Comparison of ENCODE assay signal across 1 cellular context in genomic region chr1:45584351-45585109, GRCh38.
TF ChIP-seq lines count a peak whose summit lies in the region.

No MANE protein-coding gene starts in this region.

TF ChIP-seq in K562, 482 proteins besides CTCF, POLR2A, EP300 and RAD21 (continued from another document and continues in another):
- peak; percentile 55 for TF ChIP-seq MAX (CRISPR knock-in tag; IDR thresholded peaks at IDR 0.05)
- TF ChIP-seq ARID1B (IDR thresholded peaks at IDR 0.05), result no peak
- no peak for TF ChIP-seq TSHZ1 (CRISPR knock-in tag; IDR thresholded peaks at IDR 0.05)
- no peak for TF ChIP-seq TRIM28 (IDR thresholded peaks at IDR 0.05)
- TF ChIP-seq ZNF133 (CRISPR knock-in tag; IDR thresholded peaks at IDR 0.05), result no peak
- peak; percentile 84 to 86 for TF ChIP-seq NRF1 (conservative IDR thresholded peaks at IDR 0.05 in 1 of 2, IDR thresholded peaks at IDR 0.05 in 1 of 2)
- TF ChIP-seq ZNF146 (CRISPR knock-in tag; IDR thresholded peaks at IDR 0.05; ENCODE audit: unreplicated experiment), result no peak
- no peak for TF ChIP-seq SMAD2 (IDR thresholded peaks at IDR 0.05; ENCODE audit: low read depth, low read length)
- no peak for TF ChIP-seq RREB1 (CRISPR knock-in tag; IDR thresholded peaks at IDR 0.05)
- TF ChIP-seq ZKSCAN8 (CRISPR knock-in tag; IDR thresholded peaks at IDR 0.05), result no peak
- TF ChIP-seq ZFP91 (CRISPR knock-in tag; IDR thresholded peaks at IDR 0.05), result no peak
- TF ChIP-seq HDAC3 (IDR thresholded peaks at IDR 0.05; ENCODE audit: borderline replicate concordance, partially characterized antibody), result no peak
- no peak for TF ChIP-seq FOXJ3 (CRISPR knock-in tag; IDR thresholded peaks at IDR 0.05)
- TF ChIP-seq CGGBP1 (CRISPR knock-in tag; IDR thresholded peaks at IDR 0.05), result no peak
- no peak for TF ChIP-seq PCBP2 (IDR thresholded peaks at IDR 0.05; ENCODE audit: low read depth, low read length, poor library complexity, severe bottlenecking)
- peak; percentile 27; the same call in 1 of the 2 replicates for TF ChIP-seq EGR1 (conservative IDR thresholded peaks at IDR 0.05)
- TF ChIP-seq NFE2L1 (tag; IDR thresholded peaks at IDR 0.05; ENCODE audit: borderline replicate concordance, low read depth), result no peak
- TF ChIP-seq NR3C1 (CRISPR knock-in tag; IDR thresholded peaks at IDR 0.05), result no peak
- peak; percentile 30; the same call in 1 of the 2 replicates for TF ChIP-seq SMARCA4 (IDR thresholded peaks at IDR 0.05)
- no peak for TF ChIP-seq ZSCAN32 (CRISPR knock-in tag; IDR thresholded peaks at IDR 0.05)
- TF ChIP-seq ZNF780A (CRISPR knock-in tag; IDR thresholded peaks at IDR 0.05), result no peak
- TF ChIP-seq CHD1 (IDR thresholded peaks at IDR 0.05; ENCODE audit: low read length), result peak; percentile 98
- no peak for TF ChIP-seq CBX2 (IDR thresholded peaks at IDR 0.05; ENCODE audit: insufficient read depth, low read length, poor library complexity, severe bottlenecking)
- no peak for TF ChIP-seq NFATC3 (IDR thresholded peaks at IDR 0.05)
- TF ChIP-seq TCF3 (CRISPR knock-in tag; IDR thresholded peaks at IDR 0.05), result 0 out of 2 replicates have a peak, but pooled peaks have one; percentile 13
- TF ChIP-seq ZNF175 (CRISPR knock-in tag; IDR thresholded peaks at IDR 0.05; ENCODE audit: low read depth), result no peak
- no peak for TF ChIP-seq CEBPG (CRISPR knock-in tag; IDR thresholded peaks at IDR 0.05)
- TF ChIP-seq CEBPG (tag; conservative IDR thresholded peaks at IDR 0.05 in 1 of 2, IDR thresholded peaks at IDR 0.05 in 1 of 2), result no peak
- TF ChIP-seq ZBTB26 (CRISPR knock-in tag; IDR thresholded peaks at IDR 0.05), result 0 out of 2 replicates have a peak, but pooled peaks have one; percentile 11
- TF ChIP-seq PREB (CRISPR knock-in tag; IDR thresholded peaks at IDR 0.05), result no peak
- no peak for TF ChIP-seq TEAD4 (IDR thresholded peaks at IDR 0.05; ENCODE audit: low read length)
- no peak for TF ChIP-seq TEAD4 (CRISPR knock-in tag; IDR thresholded peaks at IDR 0.05; ENCODE audit: borderline replicate concordance)
- TF ChIP-seq DPF2 (IDR thresholded peaks at IDR 0.05), result no peak; the same call in 1 of the 2 replicates
- TF ChIP-seq NKRF (IDR thresholded peaks at IDR 0.05; ENCODE audit: borderline replicate concordance), result peak; percentile 83
- no peak for TF ChIP-seq ATF1 (CRISPR knock-in tag; IDR thresholded peaks at IDR 0.05)
- TF ChIP-seq ATF1 (tag; IDR thresholded peaks at IDR 0.05), result no peak
- TF ChIP-seq ERF (CRISPR knock-in tag; IDR thresholded peaks at IDR 0.05), result 0 out of 2 replicates have a peak, but pooled peaks have one; percentile 61
- TF ChIP-seq ZNF140 (CRISPR knock-in tag; IDR thresholded peaks at IDR 0.05), result no peak
- no peak for TF ChIP-seq ZBED1 (IDR thresholded peaks at IDR 0.05)
- peak; percentile 60; the same call in 1 of the 2 replicates for TF ChIP-seq ZBTB49 (CRISPR knock-in tag; IDR thresholded peaks at IDR 0.05; ENCODE audit: borderline replicate concordance)
- no peak for TF ChIP-seq EZH2 (IDR thresholded peaks at IDR 0.05; ENCODE audit: borderline replicate concordance, low read depth, low read length)
- TF ChIP-seq FOSL1 (tag; conservative IDR thresholded peaks at IDR 0.05), result no peak
- no peak for TF ChIP-seq ZNF280A (IDR thresholded peaks at IDR 0.05; ENCODE audit: low read depth, partially characterized antibody)
